12 cellular contexts compared by ENCODE assay signal in the genomic region with DNA sequence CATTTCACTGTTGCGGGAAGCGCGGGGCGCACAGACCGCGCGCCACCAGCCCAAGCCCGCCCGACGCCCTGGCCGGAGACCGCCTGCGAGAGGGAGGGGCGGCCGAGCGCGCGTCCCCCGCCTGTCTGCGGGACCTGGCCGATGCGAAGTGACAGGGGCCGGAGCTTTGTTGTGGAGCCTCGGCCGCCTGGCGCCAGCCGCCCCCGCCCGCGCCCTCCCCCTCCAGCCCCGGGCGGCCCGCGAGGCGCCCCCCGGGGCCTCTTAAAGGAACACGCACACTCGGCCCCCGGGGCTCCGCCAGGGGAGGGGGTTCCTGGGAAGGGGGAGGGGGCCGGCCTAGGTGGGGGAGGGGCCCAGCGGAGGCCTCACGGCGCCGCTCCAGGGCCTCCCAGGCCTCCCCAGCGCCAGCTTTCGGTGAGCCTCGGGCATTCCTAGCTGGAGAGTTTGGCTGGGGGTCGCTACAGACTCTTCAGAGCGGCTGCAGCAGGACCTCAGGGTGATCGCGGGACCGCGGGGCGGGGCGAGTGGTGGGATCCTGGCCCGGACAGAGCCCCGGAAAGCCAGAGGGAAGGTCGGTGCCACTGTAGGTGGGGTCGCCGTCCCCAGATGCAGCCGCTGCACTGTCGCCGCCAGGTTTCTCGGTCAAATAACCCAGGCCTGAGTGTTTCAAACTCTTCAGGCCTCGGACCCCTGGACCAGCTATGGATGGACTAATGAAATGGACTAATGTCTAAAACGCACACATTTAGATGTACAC. TPM values are rescaled to one million over a fixed set of nuclear protein-coding genes. Genes with fewer than 3 reads are reported as not detected.
A peak's percentile ranks its signal among the peaks of the same experiment; 100 is the strongest.
DNase-seq lines count a peak whose midpoint lies in the region; TF ChIP-seq lines count a peak whose summit lies in the region.
"Had no signal": no experiment of that assay in that cellular context is flagged by ENCODE, and none has a peak within 500 bp of the region (broad histone marks: within the 10 kb centered on the region; RNA-seq: fewer than 3 reads in every experiment).

No MANE protein-coding gene starts in this region.

- peaks cover 51% of the 10 kb centered on the region for H3K4me1 Mint-ChIP-seq in neural crest cell
- H3K4me1 Mint-ChIP-seq in activated naive CD8-positive, alpha-beta T cell treated with anti-CD3 and anti-CD28 coated beads for 36 hours = peaks cover 12% of the 10 kb centered on the region

- CTCF ChIA-PET in AG04449 (lab: Yijun Ruan, JAX) = interaction anchor here (0.7 to 8.8 kb wide), 8 partner anchors 11 to 676 kb away, joined by 3 to 55 read pairs (median 4); no protein-coding TSS in a partner anchor

- H3K27me3 Mint-ChIP-seq in neural crest cell (ENCODE audit: low read depth) = peaks cover 79% of the 10 kb centered on the region
- H3K27me3 Mint-ChIP-seq in activated naive CD8-positive, alpha-beta T cell treated with anti-CD3 and anti-CD28 coated beads for 36 hours = peaks cover 57% of the 10 kb centered on the region

- H3K36me3 Mint-ChIP-seq in neural crest cell (ENCODE audit: low read depth) = peaks cover 5% of the 10 kb centered on the region
- H3K36me3 Mint-ChIP-seq in activated naive CD8-positive, alpha-beta T cell treated with anti-CD3 and anti-CD28 coated beads for 36 hours = no peaks in the 10 kb centered on the region

- DNase-seq in AG04449 (ENCODE audit: low read depth, low spot score) (no peak), NCI-H69 (lab: John Stamatoyannopoulos, UW) (peak; percentile 77), fibroblast of peridontal ligament (ENCODE audit: extremely low read depth) (peak; percentile 71), neural crest cell (ENCODE audit: low read depth, low spot score) (no peak), COLO829 (ENCODE audit: low spot score) (no peak), H4 (ENCODE audit: low spot score) (no peak)
- DNase-seq in activated naive CD4-positive, alpha-beta T cell treated with Interleukin-2 at 50 U/mL for 16 hours = no peak
- no peak for DNase-seq in activated naive CD8-positive, alpha-beta T cell treated with anti-CD3 and anti-CD28 coated beads for 36 hours
- DNase-seq: activated gamma-delta T cell, SHP77 had no signal

- H3K9me3 Mint-ChIP-seq in neural crest cell = no peaks in the 10 kb centered on the region
- H3K9me3 Mint-ChIP-seq in activated naive CD8-positive, alpha-beta T cell treated with anti-CD3 and anti-CD28 coated beads for 36 hours = no peaks in the 10 kb centered on the region

- H3K27ac Mint-ChIP-seq in neural crest cell (ENCODE audit: unreplicated experiment) = no peak overlapping the region
- no peak overlapping the region for H3K27ac Mint-ChIP-seq in activated naive CD8-positive, alpha-beta T cell treated with anti-CD3 and anti-CD28 coated beads for 36 hours
- H3K27ac Mint-ChIP-seq: stimulated activated memory B cell treated with anti-CD40 and anti-IgM and Interleukin-4, amounts not matched to agents 10 μg/mL and 1 μg/mL and 100 μg/mL, for 72 hours had no signal

- peak overlapping the region; percentile 89 for H3K4me3 Mint-ChIP-seq in neural crest cell
- no peak overlapping the region for H3K4me3 Mint-ChIP-seq in activated naive CD8-positive, alpha-beta T cell treated with anti-CD3 and anti-CD28 coated beads for 36 hours

- H3K4me3 ChIP-seq in AG04449 (ENCODE audit: low read depth, low read length) = peak overlapping the region; percentile 76

- POLR2A ChIA-PET in AG04449 (lab: Yijun Ruan, JAX) = interaction anchor here (0.6 kb wide), 1 partner anchor 12 kb away, joined by 3 read pairs; no protein-coding TSS in a partner anchor

- TF ChIP-seq CTCF in AG04449 (IDR thresholded peaks at IDR 0.05; ENCODE audit: insufficient read depth, low read length, missing control alignments) (peak; percentile 25), neural crest cell (conservative IDR thresholded peaks at IDR 0.05) (no peak)

RNA-seq across cellular contexts. Expression of gene TBX2, which starts 2.4 kb away (rescaled TPM):
- 16.1 and 18.7 TPM in 2 replicates for total RNA-seq in neural crest cell
- 0.95 and 1.5 TPM in 2 replicates for total RNA-seq in H4 (2014; rRNA removed; shearing (Covaris generic))
- total RNA-seq in activated naive CD8-positive, alpha-beta T cell treated with anti-CD3 and anti-CD28 coated beads for 36 hours = not detected

RNA-seq across cellular contexts. Expression of gene TBX4, which starts 55.0 kb away (rescaled TPM):
- total RNA-seq in neural crest cell = not detected in 2 replicates
- not detected in 2 replicates for total RNA-seq in H4 (2014; rRNA removed; shearing (Covaris generic))
- total RNA-seq in activated naive CD8-positive, alpha-beta T cell treated with anti-CD3 and anti-CD28 coated beads for 36 hours = not detected
- total RNA-seq: left lobe of liver had no signal

Comparison
In these comparisons a context has a peak if more than half of its experiments do, and no peak if none do; other contexts are left out.
1. DNase-seq: peak in NCI-H69 (single experiment) and fibroblast of peridontal ligament (single experiment); none in AG04449 (single experiment), neural crest cell (single experiment), COLO829 (single experiment), activated naive CD4-positive, alpha-beta T cell treated with Interleukin-2 at 50 U/mL for 16 hours (single experiment), H4 (single experiment) and activated naive CD8-positive, alpha-beta T cell treated with anti-CD3 and anti-CD28 coated beads for 36 hours (single experiment).